ENCODE assay signal across 1 cellular context in genomic region chr19:11089254-11090013, GRCh38.
TF ChIP-seq lines count a peak whose summit lies in the region.

Gene LDLR (plus strand): TSS chr19:11089463. CDS start chr19:11089549, 86 bp downstream.

TF ChIP-seq in HepG2, 621 proteins besides CTCF, POLR2A, EP300 and RAD21 (continued from another document):
- no peak for TF ChIP-seq MNT (IDR thresholded peaks at IDR 0.05)
- TF ChIP-seq ZNF775 (CRISPR knock-in tag; IDR thresholded peaks at IDR 0.05; ENCODE audit: borderline replicate concordance): no peak
- peak; percentile 57; the same call in 1 of the 2 replicates for TF ChIP-seq CCDC6 (CRISPR knock-in tag; IDR thresholded peaks at IDR 0.05)
- TF ChIP-seq ZNF34 (CRISPR knock-in tag; IDR thresholded peaks at IDR 0.05; ENCODE audit: borderline replicate concordance): no peak
- TF ChIP-seq ZNF724P (CRISPR knock-in tag; IDR thresholded peaks at IDR 0.05; ENCODE audit: borderline replicate concordance): no peak
- no peak for TF ChIP-seq ZNF10 (CRISPR knock-in tag; IDR thresholded peaks at IDR 0.05; ENCODE audit: borderline replicate concordance, low read depth)
- TF ChIP-seq HNF1B (CRISPR knock-in tag; IDR thresholded peaks at IDR 0.05): peak; percentile 46
- TF ChIP-seq IKZF5 (CRISPR knock-in tag; IDR thresholded peaks at IDR 0.05): no peak; the same call in 1 of the 2 replicates
- TF ChIP-seq ZBTB46 (CRISPR knock-in tag; IDR thresholded peaks at IDR 0.05; ENCODE audit: borderline replicate concordance): no peak
- no peak for TF ChIP-seq ZFYVE20 (CRISPR knock-in tag; IDR thresholded peaks at IDR 0.05; ENCODE audit: borderline replicate concordance, low read depth)
- TF ChIP-seq ZSCAN21 (CRISPR knock-in tag; IDR thresholded peaks at IDR 0.05; ENCODE audit: borderline replicate concordance): no peak; the same call in 1 of the 2 replicates
- no peak for TF ChIP-seq USF2 (IDR thresholded peaks at IDR 0.05; ENCODE audit: low read depth, low read length)
- TF ChIP-seq USF2 (CRISPR knock-in tag; IDR thresholded peaks at IDR 0.05; ENCODE audit: borderline replicate concordance): no peak
- TF ChIP-seq AKNA (CRISPR knock-in tag; IDR thresholded peaks at IDR 0.05; ENCODE audit: borderline replicate concordance): peak; percentile 67; the same call in 1 of the 2 replicates
- no peak for TF ChIP-seq SMAD9 (CRISPR knock-in tag; IDR thresholded peaks at IDR 0.05)
- 0 out of 2 replicates have a peak, but pooled peaks have one; percentile 27 for TF ChIP-seq BORCS8-MEF2B (CRISPR knock-in tag; IDR thresholded peaks at IDR 0.05)
- TF ChIP-seq FOXK1 (CRISPR knock-in tag; IDR thresholded peaks at IDR 0.05; ENCODE audit: borderline replicate concordance, low read depth): no peak
- no peak for TF ChIP-seq ZBTB10 (CRISPR knock-in tag; IDR thresholded peaks at IDR 0.05; ENCODE audit: borderline replicate concordance)
- TF ChIP-seq EZH2 (conservative IDR thresholded peaks at IDR 0.05; ENCODE audit: low read depth, low read length): no peak
- no peak for TF ChIP-seq ZBTB25 (CRISPR knock-in tag; IDR thresholded peaks at IDR 0.05)
- no peak for TF ChIP-seq SOX5 (CRISPR knock-in tag; IDR thresholded peaks at IDR 0.05; ENCODE audit: borderline replicate concordance)
- no peak for TF ChIP-seq JDP2 (CRISPR knock-in tag; IDR thresholded peaks at IDR 0.05; ENCODE audit: borderline replicate concordance)
TF ChIP-seq in HepG2: peak in this region for 116.
